In genomic region chr11:66466225-66467033, GRCh38 we compare ENCODE assay signal across 8 cellular contexts. TPM values are rescaled to one million over a fixed set of nuclear protein-coding genes. Genes with fewer than 3 reads are reported as not detected.
DNase-seq lines count a peak whose midpoint lies in the region; FAIRE-seq and TF ChIP-seq lines count a peak whose summit lies in the region.

PELI3 (plus strand) TSS chr11:66466905; CDS start chr11:66468129, 1,224 bp downstream.

- CTCF ChIA-PET in activated naive CD4-positive, alpha-beta T cell treated with anti-CD3 and anti-CD28 coated beads for 36 hours (lab: Charles Lee) = interaction anchor here (0.6 to 3.8 kb wide), 4 partner anchors 12 to 195 kb away, joined by 3 to 16 read pairs (median 5); partner anchors contain the start of gene MRPL11

- FAIRE-seq in H54 (lab: Jason Lieb, UNC) = no peak

- no peak within 1 kb of the TSS for H3K27ac ChIP-seq in SJCRH30

- H3K9ac ChIP-seq in Loucy (ENCODE audit: low read depth, low read length, poor library complexity, severe bottlenecking) = peak within 1 kb of the TSS; percentile 32

- peaks cover 9% of the 10 kb centered on the region; the same call in 1 of the 2 replicates for H3F3A ChIP-seq in Loucy (ENCODE audit: low read depth)

- TF ChIP-seq CTCF in Loucy (conservative IDR thresholded peaks at IDR 0.05; ENCODE audit: low read length) (no peak), subcutaneous adipose tissue (IDR thresholded peaks at IDR 0.05; ENCODE audit: low read depth) (no peak)

- no peaks in the 10 kb centered on the region for H3K79me2 ChIP-seq in Loucy (ENCODE audit: insufficient read depth, low read length)

- peak within 1 kb of the TSS; percentile 75 for H3K27ac Mint-ChIP-seq in activated naive CD4-positive, alpha-beta T cell treated with anti-CD3 and anti-CD28 coated beads for 36 hours

- peak; percentile 26 for TF ChIP-seq POLR2A in H54 (IDR thresholded peaks at IDR 0.05; ENCODE audit: low read depth, low read length)

- H3K4me3 ChIP-seq in Loucy (ENCODE audit: low read length, poor library complexity, severe bottlenecking) (peak within 1 kb of the TSS; percentile 71), SJCRH30 (peak within 1 kb of the TSS; percentile 63)

- no peaks in the 10 kb centered on the region for H4K20me1 ChIP-seq in Loucy (ENCODE audit: insufficient read depth, low read length, poor library complexity, severe bottlenecking)

- H3K36me3 ChIP-seq in Loucy (ENCODE audit: insufficient read depth, low read length) = no peaks in the 10 kb centered on the region
- no peaks in the 10 kb centered on the region for H3K36me3 ChIP-seq in SJCRH30

- peak within 1 kb of the TSS; percentile 85 for H3K4me3 Mint-ChIP-seq in activated naive CD4-positive, alpha-beta T cell treated with anti-CD3 and anti-CD28 coated beads for 36 hours

- no peaks in the 10 kb centered on the region; the same call in 1 of the 2 replicates for H3K9me3 ChIP-seq in Loucy (ENCODE audit: insufficient read depth, low read depth, low read length)
- no peaks in the 10 kb centered on the region for H3K9me3 ChIP-seq in SJCRH30 (replicated peaks)

- peak; percentile 90 for DNase-seq in Daoy (ENCODE audit: low read depth)
- DNase-seq in H54 (ENCODE audit: insufficient read length, low spot score) = peak; percentile 91
- peak; percentile 92 to 96 for DNase-seq in SJCRH30
- peak; percentile 96 for DNase-seq in activated naive CD4-positive, alpha-beta T cell treated with anti-CD3 and anti-CD28 coated beads for 36 hours
- DNase-seq in globus pallidus (ENCODE audit: low spot score) = peak; percentile 93
- DNase-seq in non-pigmented ciliary epithelial cell (ENCODE audit: low read depth) = peak; percentile 49

- H3K27me3 ChIP-seq in Loucy (ENCODE audit: insufficient read depth, low read length, poor library complexity, severe bottlenecking) = no peaks in the 10 kb centered on the region
- no peaks in the 10 kb centered on the region for H3K27me3 ChIP-seq in SJCRH30

- no peaks in the 10 kb centered on the region for H3K36me3 Mint-ChIP-seq in activated naive CD4-positive, alpha-beta T cell treated with anti-CD3 and anti-CD28 coated beads for 36 hours (ENCODE audit: low read depth)

- peaks cover 28% of the 10 kb centered on the region for H3K4me1 ChIP-seq in Loucy (ENCODE audit: insufficient read depth, low read length, poor library complexity, severe bottlenecking)
- peaks cover 6% of the 10 kb centered on the region; the same call in 1 of the 2 replicates for H3K4me1 ChIP-seq in SJCRH30

- H3K9me3 Mint-ChIP-seq in activated naive CD4-positive, alpha-beta T cell treated with anti-CD3 and anti-CD28 coated beads for 36 hours = no peaks in the 10 kb centered on the region

- intact Hi-C loops in activated naive CD4-positive, alpha-beta T cell treated with anti-CD3 and anti-CD28 coated beads for 36 hours (cut with micrococcal nuclease) = loop anchor here (1.0 to 2.0 kb wide), 4 partner anchors 14 to 48 kb away; partner anchors contain the start of genes BBS1 and DPP3

- peaks cover 33% of the 10 kb centered on the region for H3K4me1 Mint-ChIP-seq in activated naive CD4-positive, alpha-beta T cell treated with anti-CD3 and anti-CD28 coated beads for 36 hours (ENCODE audit: low read depth)

- peak within 1 kb of the TSS; percentile 69 for H2AFZ ChIP-seq in Loucy (ENCODE audit: low read length)

- H3K9me2 ChIP-seq in Loucy (replicated peaks; ENCODE audit: low read depth, low read length) = no peaks in the 10 kb centered on the region

- no peaks in the 10 kb centered on the region for H3K27me3 Mint-ChIP-seq in activated naive CD4-positive, alpha-beta T cell treated with anti-CD3 and anti-CD28 coated beads for 36 hours (ENCODE audit: low read depth)

- peak within 1 kb of the TSS; percentile 66 for H3K4me2 ChIP-seq in Loucy (ENCODE audit: low read depth, low read length, poor library complexity, severe bottlenecking)

RNA-seq across cellular contexts. Expression of gene PELI3, which starts in this region (rescaled TPM):
- total RNA-seq in Daoy (2014; rRNA removed; shearing (Covaris generic)) = 1.8 and 2.1 TPM in 2 replicates
- total RNA-seq in SJCRH30 (2014; rRNA removed; shearing (Covaris generic)) = 5.1 and 6.9 TPM in 2 replicates
- total RNA-seq in activated naive CD4-positive, alpha-beta T cell treated with anti-CD3 and anti-CD28 coated beads for 36 hours = 1 to 10 TPM; 2.3 to 2.4 TPM
- 10 to 100 TPM in 3 of 4 donors, 1 to 10 TPM in 1; 8.0 to 16.6 (median 12.6) TPM for total RNA-seq in subcutaneous adipose tissue
